Comparison of ENCODE assay signal across 19 cellular contexts in genomic region chr10:86690657-86691084, GRCh38. TPM values are rescaled to one million over a fixed set of nuclear protein-coding genes. Genes with fewer than 3 reads are reported as not detected.
DNase-seq lines count a peak whose midpoint lies in the region; ATAC-seq, FAIRE-seq and TF ChIP-seq lines count a peak whose summit lies in the region.
"Had no signal": no experiment of that assay in that cellular context is flagged by ENCODE, and none has a peak within 500 bp of the region (broad histone marks: within the 10 kb centered on the region; RNA-seq: fewer than 3 reads in every experiment).

No MANE protein-coding gene starts in this region.

- no peak overlapping the region for H2BK120ac ChIP-seq in H1 (replicated peaks; ENCODE audit: low read depth, low read length)

- H3K4me3 ChIP-seq in H1 (ENCODE audit: extremely low read depth in 1 of 4, insufficient read depth in 2 of 4, low read depth in 3 of 4, low read length in 4 of 4): no peak overlapping the region
- no peak overlapping the region for H3K4me3 ChIP-seq in naive thymus-derived CD4-positive, alpha-beta T cell (ENCODE audit: low read length)
- H3K4me3 ChIP-seq: K562, PC-9 had no signal

- peak; percentile 26 for ATAC-seq in left ventricle myocardium superior
- ATAC-seq in naive thymus-derived CD4-positive, alpha-beta T cell: no peak
- ATAC-seq: HCT116, K562 had no signal

- H3K79me2 ChIP-seq in H1 (ENCODE audit: control insufficient read depth in 1 of 2, insufficient read depth in 2 of 2, low read length in 2 of 2): no peaks in the 10 kb centered on the region

- TF ChIP-seq CTCF in H1 (IDR thresholded peaks at IDR 0.05; ENCODE audit: control extremely low read depth in 1 of 3, insufficient read depth in 1 of 3, low read depth in 1 of 3, low read length in 3 of 3): no peak

- H3K27ac ChIP-seq in H1 (ENCODE audit: low read depth, low read length) (no peak overlapping the region), substantia nigra (ENCODE audit: low read depth, low read length, poor library complexity, severe bottlenecking) (peak overlapping the region; percentile 7)
- H3K27ac ChIP-seq in naive thymus-derived CD4-positive, alpha-beta T cell (ENCODE audit: low read depth, low read length): no peak overlapping the region
- H3K27ac ChIP-seq: PC-9 had no signal

- H3K9me3 ChIP-seq in H1 (ENCODE audit: insufficient read depth in 2 of 2, low read depth in 1 of 2, low read length in 1 of 2): no peaks in the 10 kb centered on the region
- no peaks in the 10 kb centered on the region for H3K9me3 ChIP-seq in naive thymus-derived CD4-positive, alpha-beta T cell (ENCODE audit: control insufficient read depth in 2 of 3, low read length in 3 of 3)

- CTCF ChIA-PET in H1 (lab: Charles Lee; ENCODE audit: partially characterized antibody): interaction anchor here (0.7 to 4.5 kb wide), 13 partner anchors 9 to 266 kb away, joined by 3 to 59 read pairs (median 7); no protein-coding TSS in a partner anchor
- CTCF ChIA-PET in naive thymus-derived CD4-positive, alpha-beta T cell (lab: Charles Lee): no interaction called here

- no peak overlapping the region for H2AK5ac ChIP-seq in H1 (ENCODE audit: low read depth, low read length)

- no peak overlapping the region for H4K91ac ChIP-seq in H1 (replicated peaks; ENCODE audit: insufficient read length, low read length)

- no peak for TF ChIP-seq EP300 in Ishikawa (IDR thresholded peaks at IDR 0.05; ENCODE audit: borderline replicate concordance)
- TF ChIP-seq EP300 in H1 (IDR thresholded peaks at IDR 0.05; ENCODE audit: borderline replicate concordance in 1 of 2, low read depth in 2 of 2, low read length in 2 of 2): no peak

- H3K4me2 ChIP-seq in H1 (ENCODE audit: insufficient read depth in 1 of 2, low read depth in 2 of 2, low read length in 2 of 2): no peak overlapping the region
- H3K4me2 ChIP-seq: PC-9 had no signal

- no peak for FAIRE-seq in H1 (lab: Jason Lieb, UNC)
- FAIRE-seq: G401.6, GM12891, GM19239, K562 had no signal

- TF ChIP-seq POLR2A in H1 (IDR thresholded peaks at IDR 0.05; ENCODE audit: control extremely low read depth in 1 of 2, low read depth in 2 of 2, low read length in 2 of 2): no peak

- H3K14ac ChIP-seq in H1 (ENCODE audit: insufficient read length): no peak overlapping the region

- no peaks in the 10 kb centered on the region for H3K36me3 Mint-ChIP-seq in naive thymus-derived CD4-positive, alpha-beta T cell
- H3K36me3 Mint-ChIP-seq: CD4-positive, CD25-positive, alpha-beta regulatory T cell had no signal

- no peak overlapping the region for H3K4ac ChIP-seq in H1 (replicated peaks; ENCODE audit: insufficient read length, low read depth, low read length)

- H2AFZ ChIP-seq in H1 (ENCODE audit: low read length): no peak overlapping the region
- H2AFZ ChIP-seq: PC-9 had no signal

- no peak overlapping the region for H2BK20ac ChIP-seq in H1 (ENCODE audit: low read length)

- H3K18ac ChIP-seq in H1 (ENCODE audit: extremely low read depth, low read length): no peak overlapping the region

- no peaks in the 10 kb centered on the region; the same call in 1 of the 2 replicates for H3K23me2 ChIP-seq in H1 (ENCODE audit: low read depth, low read length)

- H2BK5ac ChIP-seq in H1 (ENCODE audit: low read depth, low read length): peak overlapping the region; percentile 19; the same call in 1 of the 2 replicates

- no peak overlapping the region for H2BK15ac ChIP-seq in H1 (ENCODE audit: low read length)

- peaks cover 0 to 1% (median 0%) of the 10 kb centered on the region in 5 donors for H3K27me3 Mint-ChIP-seq in naive thymus-derived CD4-positive, alpha-beta T cell
- H3K27me3 Mint-ChIP-seq: CD4-positive, CD25-positive, alpha-beta regulatory T cell had no signal

- H3K56ac ChIP-seq in H1 (replicated peaks; ENCODE audit: insufficient read length, low read depth, low read length): no peak overlapping the region

- H4K20me1 ChIP-seq in H1 (replicated peaks in 1 of 2; ENCODE audit: control insufficient read depth in 1 of 2, insufficient read depth in 2 of 2, low read length in 2 of 2): no peaks in the 10 kb centered on the region

- TF ChIP-seq RAD21 in Ishikawa (IDR thresholded peaks at IDR 0.05; ENCODE audit: low read depth) (no peak), H1 (IDR thresholded peaks at IDR 0.05 in 1 of 2, conservative IDR thresholded peaks at IDR 0.05 in 1 of 2; ENCODE audit: low read depth in 2 of 2, low read length in 2 of 2) (no peak)

- H3K4me1 ChIP-seq in H1 (replicated peaks in 1 of 4; ENCODE audit: control insufficient read depth in 3 of 4, insufficient read depth in 4 of 4, low read length in 3 of 4): peaks cover 3 to 20% (median 5%) of the 10 kb centered on the region in 4 experiments
- no peaks in the 10 kb centered on the region for H3K4me1 ChIP-seq in naive thymus-derived CD4-positive, alpha-beta T cell (ENCODE audit: control insufficient read depth in 2 of 2, insufficient read depth in 2 of 2, low read length in 2 of 2)

- 86% methylated on average over 3 of the region's 3 CpGs; no CpG with 5 or more reads in 1 of the 2 experiments for WGBS in H1 (ENCODE audit: extremely low coverage in 1 of 2, insufficient coverage in 1 of 2, insufficient read length in 1 of 2, insufficient replicate concordance in 2 of 2, low coverage in 1 of 2, low lambda C conversion rate in 2 of 2, missing lambda C conversion rate in 1 of 2), 2 experiments

- H4K8ac ChIP-seq in H1 (ENCODE audit: extremely low read depth, insufficient read depth, low read length): no peak overlapping the region

- H3K4me1 Mint-ChIP-seq in naive thymus-derived CD4-positive, alpha-beta T cell: peaks cover 0 to 19% (median 5%) of the 10 kb centered on the region in 7 donors

- H3K79me1 ChIP-seq in H1 (ENCODE audit: low read depth, low read length): no peaks in the 10 kb centered on the region

- no peak overlapping the region for H3K4me3 Mint-ChIP-seq in naive thymus-derived CD4-positive, alpha-beta T cell
- H3K4me3 Mint-ChIP-seq: CD4-positive, CD25-positive, alpha-beta regulatory T cell had no signal

- no peak overlapping the region for H3K23ac ChIP-seq in H1 (ENCODE audit: insufficient read length)

- no peak for DNase-seq in H1 (ENCODE audit: low read depth in 1 of 2, low spot score in 2 of 2)
- DNase-seq in left ventricle myocardium superior: peak; percentile 78
- DNase-seq in substantia nigra (lab: John Stamatoyannopoulos, UW): no peak
- DNase-seq in activated CD4-positive, alpha-beta T cell treated with anti-CD3 and anti-CD28 coated beads for 48 hours: no peak
- no peak for DNase-seq in naive thymus-derived CD4-positive, alpha-beta T cell
- DNase-seq in NCI-H2227 treated with DMSO at 0.1 percent for 48 hours (lab: John Stamatoyannopoulos, UW): no peak
- DNase-seq: AML-193; CD4-positive, CD25-positive, alpha-beta regulatory T cell; DMS79; NCI-H1092; NCI-H1694; NCI-H2107; PC-9 had no signal

- H2BK12ac ChIP-seq in H1 (ENCODE audit: low read depth, low read length): no peak overlapping the region; the same call in 1 of the 2 replicates

- H3K9me3 Mint-ChIP-seq in naive thymus-derived CD4-positive, alpha-beta T cell: no peaks in the 10 kb centered on the region

- H3K27ac Mint-ChIP-seq in naive thymus-derived CD4-positive, alpha-beta T cell: peak overlapping the region in 1 of 9 donors; percentile 41
- H3K27ac Mint-ChIP-seq: CD4-positive, CD25-positive, alpha-beta regulatory T cell had no signal

- POLR2A ChIA-PET in H1 (lab: Charles Lee; ENCODE audit: partially characterized antibody): interaction anchor here (1.3 kb wide), 2 partner anchors 127 to 181 kb away, joined by 3 read pairs; no protein-coding TSS in a partner anchor
- POLR2A ChIA-PET in naive thymus-derived CD4-positive, alpha-beta T cell (lab: Charles Lee): no interaction called here

- no peaks in the 10 kb centered on the region for H3K36me3 ChIP-seq in H1 (ENCODE audit: control insufficient read depth in 2 of 4, insufficient read depth in 4 of 4, low read length in 3 of 4)
- no peaks in the 10 kb centered on the region for H3K36me3 ChIP-seq in naive thymus-derived CD4-positive, alpha-beta T cell (ENCODE audit: control insufficient read depth in 2 of 3, insufficient read depth in 3 of 3, low read length in 3 of 3)

- no peak overlapping the region for H4K5ac ChIP-seq in H1 (ENCODE audit: insufficient read length, low read depth, low read length)

- H3K27me3 ChIP-seq in H1 (replicated peaks in 1 of 4; ENCODE audit: control insufficient read depth in 3 of 4, extremely low read depth in 1 of 4, insufficient read depth in 3 of 4, low read length in 3 of 4): 0 out of 7 replicates have a peak, but pooled peaks cover 0 to 1% (median 0%) of the 10 kb centered on the region in 4 experiments
- H3K27me3 ChIP-seq in naive thymus-derived CD4-positive, alpha-beta T cell (ENCODE audit: control insufficient read depth in 2 of 2, insufficient read depth in 2 of 2, low read length in 2 of 2): no peaks in the 10 kb centered on the region

- H3K9ac ChIP-seq in H1 (replicated peaks in 1 of 4; ENCODE audit: extremely low read depth in 1 of 4, low read depth in 3 of 4, low read length in 3 of 4): no peak overlapping the region

- intact Hi-C loops in left ventricle myocardium superior (cut with micrococcal nuclease): no loop called here
- intact Hi-C loops in naive thymus-derived CD4-positive, alpha-beta T cell (cut with micrococcal nuclease): no loop called here

RNA-seq across cellular contexts. Expression of gene LDB3, which starts 22.4 kb away (rescaled TPM):
- total RNA-seq in H1 (2021; fragmentation: NEBNext Ultra II Directional; extraction: Animal tissue kit (Norgen Biotek cat#: 25700)): 0.40 and 0.43 TPM in 2 replicates
- 0.17 and 0.20 TPM in 2 replicates for polyA plus RNA-seq in H1 (2011; rRNA removed)
- 0.28 TPM for polyA plus RNA-seq in H1 (2011; cell fraction: cytosol; rRNA removed)
- 0.20 TPM for polyA plus RNA-seq in H1 (2011; cell fraction: nucleus; rRNA removed)
- 0.35 to 0.62 TPM (median 0.59 TPM) in 4 replicates for polyA plus RNA-seq in H1 (2012, experiment 1 of 2)
- polyA plus RNA-seq in H1 (2012, experiment 2 of 2): 0.17 TPM
- polyA plus RNA-seq in H1 (2013, experiment 1 of 2): 0.55 TPM
- 0.74 TPM for polyA plus RNA-seq in H1 (2013, experiment 2 of 2)
- 0.49 and 1.2 TPM in 2 replicates for polyA minus RNA-seq in H1 (2011; rRNA and poly(A)+ RNA removed)
- 0.29 TPM for polyA minus RNA-seq in H1 (2011; cell fraction: cytosol; rRNA and poly(A)+ RNA removed)
- 1.1 TPM for polyA minus RNA-seq in H1 (2011; cell fraction: nucleus; rRNA and poly(A)+ RNA removed)
- 1,459 TPM for total RNA-seq in left ventricle myocardium superior
- total RNA-seq in naive thymus-derived CD4-positive, alpha-beta T cell: under 1 TPM in 2 of 5 experiments, not detected in 3; 0.13 to 0.32 TPM
- not detected for polyA plus RNA-seq in naive thymus-derived CD4-positive, alpha-beta T cell
- total RNA-seq: CD4-positive, CD25-positive, alpha-beta regulatory T cell; K562 had no signal
- polyA plus RNA-seq: CD4-positive, CD25-positive, alpha-beta regulatory T cell had no signal

RNA-seq across cellular contexts. Expression of gene OPN4, which starts 36.3 kb away (rescaled TPM):
- not detected in 2 replicates for total RNA-seq in H1 (2021; fragmentation: NEBNext Ultra II Directional; extraction: Animal tissue kit (Norgen Biotek cat#: 25700))
- polyA plus RNA-seq in H1 (2011; rRNA removed): not detected in 2 replicates
- polyA plus RNA-seq in H1 (2011; cell fraction: cytosol; rRNA removed): not detected
- not detected for polyA plus RNA-seq in H1 (2011; cell fraction: nucleus; rRNA removed)
- polyA plus RNA-seq in H1 (2012, experiment 1 of 2): not detected in 4 replicates
- polyA plus RNA-seq in H1 (2012, experiment 2 of 2): not detected
- not detected for polyA plus RNA-seq in H1 (2013, experiment 1 of 2)
- polyA plus RNA-seq in H1 (2013, experiment 2 of 2): not detected
- not detected in 2 replicates for polyA minus RNA-seq in H1 (2011; rRNA and poly(A)+ RNA removed)
- not detected for polyA minus RNA-seq in H1 (2011; cell fraction: cytosol; rRNA and poly(A)+ RNA removed)
- not detected for polyA minus RNA-seq in H1 (2011; cell fraction: nucleus; rRNA and poly(A)+ RNA removed)
- 0.25 TPM for total RNA-seq in left ventricle myocardium superior
- total RNA-seq in naive thymus-derived CD4-positive, alpha-beta T cell: not detected
- polyA plus RNA-seq in naive thymus-derived CD4-positive, alpha-beta T cell: not detected
- total RNA-seq: CD4-positive, CD25-positive, alpha-beta regulatory T cell; K562 had no signal
- polyA plus RNA-seq: CD4-positive, CD25-positive, alpha-beta regulatory T cell; K562 had no signal

Comparison
In these comparisons a context has a peak if more than half of its experiments do, and no peak if none do; other contexts are left out.
1. RNA of gene LDB3, which starts 22.4 kb away (total RNA-seq): 1,459 TPM in left ventricle myocardium superior (single experiment); 0.40 to 0.43 TPM in H1 and 0.13 to 0.32 TPM in naive thymus-derived CD4-positive, alpha-beta T cell; every median in the first group is over 1,000 times any median in the second.